Comparison of ENCODE assay signal across 10 cellular contexts in genomic region chr17:45241315-45242011, GRCh38. TPM values are rescaled to one million over a fixed set of nuclear protein-coding genes. Genes with fewer than 3 reads are reported as not detected.
A peak's percentile ranks its signal among the peaks of the same experiment; 100 is the strongest.
DNase-seq lines count a peak whose midpoint lies in the region; ATAC-seq, FAIRE-seq and TF ChIP-seq lines count a peak whose summit lies in the region.
"Had no signal": no experiment of that assay in that cellular context is flagged by ENCODE, and none has a peak within 500 bp of the region (broad histone marks: within the 10 kb centered on the region; RNA-seq: fewer than 3 reads in every experiment).

No MANE protein-coding gene starts in this region.

- peaks cover 96% of the 10 kb centered on the region for H3K36me3 Mint-ChIP-seq in effector memory CD8-positive, alpha-beta T cell (ENCODE audit: insufficient read depth)

- POLR2A ChIA-PET in K562 (lab: Yijun Ruan, JAX), result no interaction called here

- H3K27me3 ChIP-seq in K562 (ENCODE audit: control insufficient read depth in 2 of 2, insufficient read depth in 2 of 2, low read length in 2 of 2) (no peaks in the 10 kb centered on the region), suprapubic skin (no peaks in the 10 kb centered on the region)

- peaks cover 34 to 36% of the 10 kb centered on the region in 2 donors for H3K4me1 Mint-ChIP-seq in effector memory CD8-positive, alpha-beta T cell (ENCODE audit: low read depth in 2 of 2)

- no peaks in the 10 kb centered on the region for H3K27me3 Mint-ChIP-seq in effector memory CD8-positive, alpha-beta T cell
- H3K27me3 Mint-ChIP-seq: naive B cell had no signal

- no peak overlapping the region for H3K4me2 ChIP-seq in K562 (ENCODE audit: insufficient read depth, low read length)

- H3K4me1 ChIP-seq in K562 (replicated peaks in 1 of 2; ENCODE audit: control insufficient read depth in 2 of 2, insufficient read depth in 2 of 2, low read length in 2 of 2) (peaks cover 0 to 26% of the 10 kb centered on the region in 2 experiments; a peak in 2 of 5 replicates), suprapubic skin (peaks cover 23% of the 10 kb centered on the region)

- ATAC-seq in K562, result no peak
- ATAC-seq in effector memory CD8-positive, alpha-beta T cell (replicated peaks), result no peak

- peak; percentile 72 for DNase-seq in DMS53 (lab: John Stamatoyannopoulos, UW)
- DNase-seq in DMS53 treated with DMSO at 0.1 percent for 48 hours (lab: John Stamatoyannopoulos, UW; ENCODE audit: unreplicated experiment), result no peak
- DNase-seq in K562 (ENCODE audit: extremely low read depth in 1 of 4, low spot score in 3 of 4), result peak in 2 of 4 experiments; percentile 45 to 46
- DNase-seq in iPS-NIHi7 (ENCODE audit: extremely low spot score), result peak; percentile 59
- no peak for DNase-seq in suprapubic skin (ENCODE audit: low spot score in 2 of 2)
- DNase-seq in effector memory CD8-positive, alpha-beta T cell, result no peak
- no peak for DNase-seq in GM19240 (ENCODE audit: insufficient read length, low spot score)
- no peak for DNase-seq in H4 (ENCODE audit: low spot score)
- DNase-seq: naive B cell had no signal

- FAIRE-seq in K562 (lab: Jason Lieb, UNC), result no peak
- FAIRE-seq: A204.1 had no signal

- H4K20me1 ChIP-seq in K562 (replicated peaks; ENCODE audit: control insufficient read depth, insufficient read depth, low read length), result no peaks in the 10 kb centered on the region

- no peaks in the 10 kb centered on the region for H3K9me3 ChIP-seq in K562 (replicated peaks; ENCODE audit: control insufficient read depth, insufficient read depth, low read depth, low read length)
- H3K9me3 ChIP-seq in suprapubic skin, result no peaks in the 10 kb centered on the region

- no peak overlapping the region; a peak in 1 of 4 replicates for H3K9ac ChIP-seq in K562 (ENCODE audit: insufficient read depth in 1 of 2, low read depth in 2 of 2, low read length in 2 of 2)

- no peak overlapping the region for H3K27ac ChIP-seq in K562 (ENCODE audit: extremely low read depth, low read depth, low read length)
- H3K27ac ChIP-seq in suprapubic skin, result no peak overlapping the region

- H3K27ac Mint-ChIP-seq in effector memory CD8-positive, alpha-beta T cell, result peak overlapping the region in 1 of 2 donors; percentile 46

- TF ChIP-seq CTCF in K562 (IDR thresholded peaks at IDR 0.05 in 2 of 3, conservative IDR thresholded peaks at IDR 0.05 in 1 of 3; ENCODE audit: insufficient read depth in 2 of 3, low read depth in 1 of 3, low read length in 3 of 3), result no peak
- no peak for TF ChIP-seq CTCF in suprapubic skin (IDR thresholded peaks at IDR 0.05)

- TF ChIP-seq POLR2A in K562 (conservative IDR thresholded peaks at IDR 0.05), result no peak
- no peak for TF ChIP-seq POLR2A in suprapubic skin (IDR thresholded peaks at IDR 0.05)

- in situ Hi-C loops in K562 (cut with MboI), result no loop called here

- no peak for TF ChIP-seq EP300 in K562 (IDR thresholded peaks at IDR 0.05; ENCODE audit: low read length)
- TF ChIP-seq EP300 in suprapubic skin (IDR thresholded peaks at IDR 0.05), result no peak

- TF ChIP-seq RAD21 in K562 (CRISPR knock-in tag; conservative IDR thresholded peaks at IDR 0.05 in 1 of 2, IDR thresholded peaks at IDR 0.05 in 1 of 2), result no peak

- no TSS peak for BruUV-seq in K562 (replicated peaks; lab: Mats Ljungman, UMichigan)

- H3K4me3 Mint-ChIP-seq in effector memory CD8-positive, alpha-beta T cell, result peak overlapping the region in 1 of 2 donors; percentile 53
- H3K4me3 Mint-ChIP-seq: naive B cell had no signal

- H3K36me3 ChIP-seq in K562 (ENCODE audit: control insufficient read depth, insufficient read depth, low read length) (peaks cover 47% of the 10 kb centered on the region; the same call in 2 of the 3 replicates), suprapubic skin (peaks cover 41% of the 10 kb centered on the region)

- H2AFZ ChIP-seq in K562 (ENCODE audit: low read depth, low read length), result no peak overlapping the region

- intact Hi-C loops in K562 (cut with micrococcal nuclease), result no loop called here

- CTCF ChIA-PET in K562 (lab: Yijun Ruan, JAX; ENCODE audit: low intra/inter-chr PET ratio), result interaction anchor here (1.6 kb wide), 1 partner anchor 23 kb away, joined by 4 read pairs; no protein-coding TSS in a partner anchor

- WGBS in K562 (ENCODE audit: insufficient coverage, low coverage, missing lambda C conversion rate), result 89% methylated on average over 17 of the region's 60 CpGs
- 38% methylated on average over 19 of the region's 60 CpGs for WGBS in suprapubic skin

- H3K4me3 ChIP-seq in K562, result no peak overlapping the region
- H3K4me3 ChIP-seq in suprapubic skin, result peak overlapping the region; percentile 36

- no peaks in the 10 kb centered on the region for H3K79me2 ChIP-seq in K562 (ENCODE audit: control insufficient read depth, insufficient read depth, low read length)

- H3K9me1 ChIP-seq in K562 (ENCODE audit: control insufficient read depth, insufficient read depth, low read length), result no peaks in the 10 kb centered on the region

- H3K9me3 Mint-ChIP-seq in effector memory CD8-positive, alpha-beta T cell, result no peaks in the 10 kb centered on the region
- H3K9me3 Mint-ChIP-seq: naive B cell had no signal

TF ChIP-seq in K562, 482 proteins besides CTCF, POLR2A, EP300 and RAD21:
- peak; percentile 44; the same call in 1 of the 2 replicates for TF ChIP-seq POLR2G (IDR thresholded peaks at IDR 0.05; ENCODE audit: low read depth, low read length)
- TF ChIP-seq ZSCAN32 (CRISPR knock-in tag; IDR thresholded peaks at IDR 0.05), result no peak
- peak; percentile 12; the same call in 1 of the 2 replicates for TF ChIP-seq ZBTB33 (CRISPR knock-in tag; IDR thresholded peaks at IDR 0.05)
- TF ChIP-seq BCOR (IDR thresholded peaks at IDR 0.05), result no peak
- no peak for TF ChIP-seq SOX6 (IDR thresholded peaks at IDR 0.05)

RNA-seq across cellular contexts. Expression of gene FMNL1, which starts 19.8 kb away (rescaled TPM):
- total RNA-seq in K562 (2011; cell fraction: chromatin; rRNA removed; ENCODE audit: low replicate concordance), result 52.9 and 134 TPM in 2 replicates
- 50.8 and 62.5 TPM in 2 replicates for total RNA-seq in K562 (2011; cell fraction: nucleolus; rRNA removed)
- total RNA-seq in K562 (2011; cell fraction: nucleoplasm; rRNA removed), result 48.8 and 58.4 TPM in 2 replicates
- total RNA-seq in K562 (2014; rRNA removed), result 6.9 and 10.1 TPM in 2 replicates
- total RNA-seq in K562 (2014; rRNA removed; fragmentation: Illumina TruSeq; extraction: Trizol), result 5.7 and 5.8 TPM in 2 replicates
- total RNA-seq in K562 (2015; rRNA removed; fragmentation: Illumina TruSeq; extraction: Trizol), result 8.3 and 10.7 TPM in 2 replicates
- 32.1 and 36.6 TPM in 2 replicates for total RNA-seq in K562 (2021)
- polyA plus RNA-seq in K562 (2011; rRNA removed), result 7.7 TPM in 2 replicates
- 6.3 and 8.7 TPM in 2 replicates for polyA plus RNA-seq in K562 (2011; cell fraction: cytosol; rRNA removed)
- 57.8 and 61.3 TPM in 2 replicates for polyA plus RNA-seq in K562 (2011; cell fraction: nucleus; rRNA removed)
- 40.6 and 95.2 TPM in 2 replicates for polyA plus RNA-seq in K562 (2012)
- polyA plus RNA-seq in K562 (2014; fragmentation: Illumina TruSeq; extraction: Trizol), result 24.1 and 31.8 TPM in 2 replicates
- polyA plus RNA-seq in K562 (2014; fragmentation: Nextera tagmentation; extraction: Ambion mirVana), result 1 to 10 TPM in 1 of 2 experiments, under 1 TPM in 1; 0.70 to 1.3 TPM
- 16.6 and 16.9 TPM in 2 replicates for polyA plus RNA-seq in K562 (2014; rRNA removed)
- 3.6 and 10.5 TPM in 2 replicates for polyA minus RNA-seq in K562 (2011; rRNA and poly(A)+ RNA removed)
- 19.9 and 27.9 TPM in 2 replicates for polyA minus RNA-seq in K562 (2011; cell fraction: cytosol; rRNA and poly(A)+ RNA removed)
- polyA minus RNA-seq in K562 (2011; cell fraction: nucleus; rRNA and poly(A)+ RNA removed), result 14.5 and 19.8 TPM in 2 replicates
- total RNA-seq in suprapubic skin, result 10 to 100 TPM in 1 of 4 donors, 1 to 10 TPM in 3; 5.9 to 14.6 (median 8.0) TPM
- total RNA-seq in H4 (2014; rRNA removed; shearing (Covaris generic)), result 4.4 and 6.7 TPM in 2 replicates

RNA-seq across cellular contexts. Expression of gene SPATA32, which starts 20.4 kb away (rescaled TPM):
- total RNA-seq in K562 (2011; cell fraction: chromatin; rRNA removed; ENCODE audit: low replicate concordance), result 0.30 and 0.49 TPM in 2 replicates
- 0.17 and 0.26 TPM in 2 replicates for total RNA-seq in K562 (2011; cell fraction: nucleolus; rRNA removed)
- total RNA-seq in K562 (2011; cell fraction: nucleoplasm; rRNA removed), result 0.29 TPM in 1 of 2 replicates, not detected in the other
- not detected in 2 replicates for total RNA-seq in K562 (2014; rRNA removed)
- total RNA-seq in K562 (2014; rRNA removed; fragmentation: Illumina TruSeq; extraction: Trizol), result not detected in 2 replicates
- not detected in 2 replicates for total RNA-seq in K562 (2015; rRNA removed; fragmentation: Illumina TruSeq; extraction: Trizol)
- total RNA-seq in K562 (2021), result not detected in 2 replicates
- polyA plus RNA-seq in K562 (2011; rRNA removed), result not detected in 2 replicates
- not detected in 2 replicates for polyA plus RNA-seq in K562 (2011; cell fraction: cytosol; rRNA removed)
- not detected in 2 replicates for polyA plus RNA-seq in K562 (2011; cell fraction: nucleus; rRNA removed)
- polyA plus RNA-seq in K562 (2012), result 0.18 and 0.30 TPM in 2 replicates
- not detected in 2 replicates for polyA plus RNA-seq in K562 (2014; fragmentation: Illumina TruSeq; extraction: Trizol)
- polyA plus RNA-seq in K562 (2014; fragmentation: Nextera tagmentation; extraction: Ambion mirVana), result under 1 TPM; 0.03 to 0.06 TPM
- not detected in 2 replicates for polyA plus RNA-seq in K562 (2014; rRNA removed)
- polyA minus RNA-seq in K562 (2011; rRNA and poly(A)+ RNA removed), result not detected in 2 replicates
- polyA minus RNA-seq in K562 (2011; cell fraction: cytosol; rRNA and poly(A)+ RNA removed), result not detected in 2 replicates
- polyA minus RNA-seq in K562 (2011; cell fraction: nucleus; rRNA and poly(A)+ RNA removed), result not detected in 2 replicates
- not detected for total RNA-seq in suprapubic skin
- 0.21 TPM in 1 of 2 replicates, not detected in the other for total RNA-seq in H4 (2014; rRNA removed; shearing (Covaris generic))

Comparison
In these comparisons a context has a peak if more than half of its experiments do, and no peak if none do; other contexts are left out.
1. DNase-seq: peak in DMS53 (single experiment) and iPS-NIHi7 (single experiment); none in DMS53 treated with DMSO at 0.1 percent for 48 hours (single experiment), suprapubic skin (0 of 2), effector memory CD8-positive, alpha-beta T cell (0 of 3), GM19240 (single experiment) and H4 (single experiment).